In genomic region chr6:118893882-118894424, GRCh38 we compare ENCODE assay signal across 8 cellular contexts. TPM values are rescaled to one million over a fixed set of nuclear protein-coding genes. Genes with fewer than 3 reads are reported as not detected.
DNase-seq lines count a peak whose midpoint lies in the region; ATAC-seq and TF ChIP-seq lines count a peak whose summit lies in the region.

TSS of gene ASF1A (plus strand) at chr6:118894152. CDS start at chr6:118894414, 262 bp downstream.

- peak within 1 kb of the TSS; percentile 91 for H3K9ac ChIP-seq in fibroblast of lung (ENCODE audit: insufficient read depth, low read length)

- H4K20me1 ChIP-seq in fibroblast of lung (ENCODE audit: control insufficient read depth, extremely low read depth, insufficient read depth, low read length), result no peaks in the 10 kb centered on the region

- CTCF ChIA-PET in RWPE1 (lab: Yijun Ruan, JAX), result interaction anchor here (0.6 to 0.7 kb wide), 2 partner anchors 17 to 940 kb away, joined by 3 read pairs; no protein-coding TSS in a partner anchor

- no peaks in the 10 kb centered on the region for H3K9me3 Mint-ChIP-seq in activated T-helper 17 cell treated with anti-CD3 and anti-CD28 coated beads, Interleukin-2, amount 50 U/mL, for 72 hours
- H3K9me3 Mint-ChIP-seq in naive thymus-derived CD8-positive, alpha-beta T cell, result no peaks in the 10 kb centered on the region

- peak within 1 kb of the TSS; percentile 98 for H3K27ac Mint-ChIP-seq in activated T-helper 17 cell treated with anti-CD3 and anti-CD28 coated beads, Interleukin-2, amount 50 U/mL, for 72 hours
- H3K27ac Mint-ChIP-seq in naive thymus-derived CD8-positive, alpha-beta T cell, result peak within 1 kb of the TSS; percentile 97 to 100 (median 99)

- H3K36me3 Mint-ChIP-seq in activated T-helper 17 cell treated with anti-CD3 and anti-CD28 coated beads, Interleukin-2, amount 50 U/mL, for 72 hours (ENCODE audit: low read depth), result peaks cover 26% of the 10 kb centered on the region
- peaks cover 3 to 13% (median 4%) of the 10 kb centered on the region in 3 donors for H3K36me3 Mint-ChIP-seq in naive thymus-derived CD8-positive, alpha-beta T cell

- peak within 1 kb of the TSS; percentile 98 for H3K4me3 Mint-ChIP-seq in activated T-helper 17 cell treated with anti-CD3 and anti-CD28 coated beads, Interleukin-2, amount 50 U/mL, for 72 hours
- H3K4me3 Mint-ChIP-seq in naive thymus-derived CD8-positive, alpha-beta T cell, result peak within 1 kb of the TSS; percentile 90 to 99 (median 95)

- H2AFZ ChIP-seq in fibroblast of lung (ENCODE audit: low read length), result peak within 1 kb of the TSS; percentile 76

- H3K36me3 ChIP-seq in fibroblast of lung (ENCODE audit: control insufficient read depth, insufficient read depth, low read length), result no peaks in the 10 kb centered on the region

- DNase-seq in ELR (ENCODE audit: low read depth) (peak; percentile 99), H4 (ENCODE audit: low spot score) (peak; percentile 94), LNCaP clone FGC (ENCODE audit: low read depth) (peak; percentile 95), RWPE1 (ENCODE audit: low spot score) (peak; percentile 87), fibroblast of lung (ENCODE audit: low read depth in 2 of 2) (peak; percentile 98 to 99)
- DNase-seq in naive thymus-derived CD8-positive, alpha-beta T cell, result peak; percentile 93 to 97 (median 95)
- peak; percentile 94 for DNase-seq in stimulated activated naive CD4-positive, alpha-beta T cell treated with Interleukin-2 at 50 U/mL for 16 hours (lab: John Stamatoyannopoulos, UW)

- ATAC-seq in activated T-helper 17 cell treated with anti-CD3 and anti-CD28 coated beads, Interleukin-2, amount 50 U/mL, for 72 hours (replicated peaks), result peak; percentile 78
- peak; percentile 73 to 74 for ATAC-seq in naive thymus-derived CD8-positive, alpha-beta T cell

- H3K4me1 ChIP-seq in fibroblast of lung (ENCODE audit: control insufficient read depth, extremely low read depth, insufficient read depth, low read length), result peaks cover 2% of the 10 kb centered on the region

- peaks cover 39% of the 10 kb centered on the region for H3K4me1 Mint-ChIP-seq in activated T-helper 17 cell treated with anti-CD3 and anti-CD28 coated beads, Interleukin-2, amount 50 U/mL, for 72 hours
- H3K4me1 Mint-ChIP-seq in naive thymus-derived CD8-positive, alpha-beta T cell, result peaks cover 38 to 72% (median 62%) of the 10 kb centered on the region in 4 donors

- peak within 1 kb of the TSS; percentile 97 for H3K27ac ChIP-seq in RWPE1
- peak within 1 kb of the TSS; percentile 89 for H3K27ac ChIP-seq in fibroblast of lung (ENCODE audit: insufficient read depth, low read length)

- H3K79me2 ChIP-seq in fibroblast of lung (ENCODE audit: control insufficient read depth, insufficient read depth, low read length), result peaks cover 36% of the 10 kb centered on the region

- POLR2A ChIA-PET in RWPE1 (lab: Yijun Ruan, JAX; ENCODE audit: low non-redundant PET), result interaction anchor here (0.7 kb wide), 1 partner anchor 448 kb away, joined by 3 read pairs; no protein-coding TSS in a partner anchor
- POLR2A ChIA-PET in naive thymus-derived CD8-positive, alpha-beta T cell (lab: Charles Lee), result interaction anchor here (0.7 to 6.0 kb wide), 28 partner anchors 10 to 1292 kb away, joined by 3 to 51 read pairs (median 6); partner anchors contain the start of genes CEP85L, FAM184A, GOPC and MCM9

- no peaks in the 10 kb centered on the region for H3K27me3 Mint-ChIP-seq in activated T-helper 17 cell treated with anti-CD3 and anti-CD28 coated beads, Interleukin-2, amount 50 U/mL, for 72 hours
- peaks cover 0 to 1% (median 0%) of the 10 kb centered on the region in 5 donors for H3K27me3 Mint-ChIP-seq in naive thymus-derived CD8-positive, alpha-beta T cell

- H3K4me3 ChIP-seq in LNCaP clone FGC (ENCODE audit: low read depth, low read length), result peak within 1 kb of the TSS; percentile 86
- H3K4me3 ChIP-seq in fibroblast of lung (replicated peaks in 1 of 4; ENCODE audit: control extremely low read depth in 1 of 4, insufficient read depth in 1 of 4, low read depth in 3 of 4, low read length in 4 of 4), result peak within 1 kb of the TSS; percentile 77 to 92 (median 89)

- H3K4me2 ChIP-seq in fibroblast of lung (ENCODE audit: extremely low read depth, insufficient read depth, low read length), result peak within 1 kb of the TSS; percentile 80

- no peaks in the 10 kb centered on the region for H3K27me3 ChIP-seq in fibroblast of lung (ENCODE audit: control insufficient read depth, insufficient read depth, low read length)

- no peaks in the 10 kb centered on the region for H3K9me3 ChIP-seq in fibroblast of lung (ENCODE audit: control insufficient read depth, insufficient read depth, low read depth, low read length)

- TF ChIP-seq CTCF in LNCaP clone FGC (IDR thresholded peaks at IDR 0.05; ENCODE audit: control insufficient read depth, extremely low read depth, insufficient read depth) (peak; percentile 86), RWPE1 (conservative IDR thresholded peaks at IDR 0.05; ENCODE audit: low read depth) (peak; percentile 80), fibroblast of lung (conservative IDR thresholded peaks at IDR 0.05 in 1 of 2, IDR thresholded peaks at IDR 0.05 in 1 of 2; ENCODE audit: low read depth in 1 of 2, low read length in 2 of 2) (peak; percentile 48 to 61)

RNA-seq across cellular contexts. Expression of gene ASF1A, which starts in this region (rescaled TPM):
- total RNA-seq in H4 (2014; rRNA removed; shearing (Covaris generic)), result 36.7 and 46.3 TPM in 2 replicates
- total RNA-seq in activated T-helper 17 cell treated with anti-CD3 and anti-CD28 coated beads, Interleukin-2, amount 50 U/mL, for 72 hours, result 10 to 100 TPM; 11.3 to 27.3 TPM
- total RNA-seq in fibroblast of lung, result 16.7 and 20.3 TPM in 2 replicates
- 16.5 and 21.4 TPM in 2 replicates for polyA plus RNA-seq in fibroblast of lung
- 11.4 and 18.3 TPM in 2 replicates for polyA plus RNA-seq in fibroblast of lung (2012)
- 0.63 TPM in 1 of 2 replicates, not detected in the other for polyA minus RNA-seq in fibroblast of lung (ENCODE audit: low replicate concordance)
- 10 to 100 TPM; 61.2 to 70.9 TPM for total RNA-seq in naive thymus-derived CD8-positive, alpha-beta T cell
- polyA plus RNA-seq in naive thymus-derived CD8-positive, alpha-beta T cell, result 10 to 100 TPM; 45.3 to 58.8 (median 47.7) TPM

Comparison
In these comparisons a context has a peak if more than half of its experiments do, and no peak if none do; other contexts are left out.
1. Peak in every context shown above with its lines: DNase-seq, ATAC-seq, H3K4me3 ChIP-seq and H3K27ac ChIP-seq.